Comparison of ENCODE assay signal across 9 cellular contexts in genomic region chr12:108854055-108854452, GRCh38. TPM values are rescaled to one million over a fixed set of nuclear protein-coding genes. Genes with fewer than 3 reads are reported as not detected.
DNase-seq lines count a peak whose midpoint lies in the region; ATAC-seq and TF ChIP-seq lines count a peak whose summit lies in the region.
"Had no signal": no experiment of that assay in that cellular context is flagged by ENCODE, and none has a peak within 500 bp of the region (broad histone marks: within the 10 kb centered on the region; RNA-seq: fewer than 3 reads in every experiment).

No MANE protein-coding gene starts in this region.

- H3K4me3 ChIP-seq in psoas muscle = peak overlapping the region; percentile 98

- intact Hi-C loops in psoas muscle (cut with DNase I) = loop anchor here (2.0 to 10.0 kb wide), 5 partner anchors 15 to 289 kb away; partner anchors contain the start of genes ALKBH2 (in 1 of the 2), ISCU (in 1 of the 2), SART3 (in 1 of the 2) and UNG (in 1 of the 2)

- H3K9me3 ChIP-seq in psoas muscle = no peaks in the 10 kb centered on the region

- ATAC-seq in psoas muscle = peak; percentile 39 to 70 (median 62)
- ATAC-seq in HG03469 (IDR thresholded peaks at IDR 0.05; ENCODE audit: unreplicated experiment) = no peak
- no peak for ATAC-seq in HG03280 (IDR thresholded peaks at IDR 0.05; ENCODE audit: unreplicated experiment)

- TF ChIP-seq CTCF in psoas muscle (IDR thresholded peaks at IDR 0.05) = peak; percentile 48

- peaks cover 69% of the 10 kb centered on the region for H3K4me1 ChIP-seq in psoas muscle

- H3K27ac ChIP-seq in psoas muscle = peak overlapping the region; percentile 100
- H3K27ac ChIP-seq: KMS-11 had no signal

- no peaks in the 10 kb centered on the region for H3K27me3 ChIP-seq in psoas muscle (ENCODE audit: insufficient read depth in 3 of 3, low read length in 2 of 3)

- H3K36me3 ChIP-seq in psoas muscle (ENCODE audit: insufficient read depth in 1 of 2, low read depth in 1 of 2) = peaks cover 0 to 17% of the 10 kb centered on the region in 2 donors

- peaks cover 13% of the 10 kb centered on the region for H3K27me3 Mint-ChIP-seq in activated naive CD4-positive, alpha-beta T cell treated with anti-CD3 and anti-CD28 coated beads, Interleukin-2, amount 10 ng/mL, durations not matched to agents 7 days and 5 days

- H3K9me3 Mint-ChIP-seq in activated naive CD4-positive, alpha-beta T cell treated with anti-CD3 and anti-CD28 coated beads, Interleukin-2, amount 10 ng/mL, durations not matched to agents 7 days and 5 days = peaks cover 3% of the 10 kb centered on the region

- 58 to 81% (median 59%) methylated on average over 1 of the region's 1 CpG for WGBS in psoas muscle, 3 donors

- no peak overlapping the region for H3K27ac Mint-ChIP-seq in activated naive CD4-positive, alpha-beta T cell treated with anti-CD3 and anti-CD28 coated beads, Interleukin-2, amount 10 ng/mL, durations not matched to agents 7 days and 5 days

- DNase-seq in EL (peak; percentile 93), OCI-M1 (lab: John Stamatoyannopoulos, UW) (peak; percentile 18), erythroblast (lab: John Stamatoyannopoulos, UW) (peak; percentile 26 to 68), psoas muscle (no peak), COR-L47 (lab: John Stamatoyannopoulos, UW) (no peak)
- no peak for DNase-seq in activated naive CD4-positive, alpha-beta T cell treated with anti-CD3 and anti-CD28 coated beads, Interleukin-2, amount 10 ng/mL, durations not matched to agents 7 days and 5 days

- TF ChIP-seq POLR2A in erythroblast (IDR thresholded peaks at IDR 0.05; ENCODE audit: low read length) = peak; percentile 17

- H3K4me3 Mint-ChIP-seq in activated naive CD4-positive, alpha-beta T cell treated with anti-CD3 and anti-CD28 coated beads, Interleukin-2, amount 10 ng/mL, durations not matched to agents 7 days and 5 days = no peak overlapping the region

- CTCF ChIA-PET in activated naive CD4-positive, alpha-beta T cell treated with anti-CD3 and anti-CD28 coated beads, Interleukin-2, amount 10 ng/mL, durations not matched to agents 7 days and 5 days (lab: Charles Lee) = no interaction called here

- peaks cover 41% of the 10 kb centered on the region for H3K4me1 Mint-ChIP-seq in activated naive CD4-positive, alpha-beta T cell treated with anti-CD3 and anti-CD28 coated beads, Interleukin-2, amount 10 ng/mL, durations not matched to agents 7 days and 5 days

- peaks cover 24% of the 10 kb centered on the region for H3K36me3 Mint-ChIP-seq in activated naive CD4-positive, alpha-beta T cell treated with anti-CD3 and anti-CD28 coated beads, Interleukin-2, amount 10 ng/mL, durations not matched to agents 7 days and 5 days

RNA-seq across cellular contexts. Expression of gene SSH1, which starts 3.3 kb away (rescaled TPM):
- total RNA-seq in psoas muscle = 10 to 100 TPM; 24.9 to 68.6 (median 55.9) TPM
- 10 to 100 TPM; 10.0 to 39.8 (median 10.9) TPM for polyA plus RNA-seq in psoas muscle

RNA-seq across cellular contexts. Expression of gene DAO, which starts 25.8 kb away (rescaled TPM):
- total RNA-seq in psoas muscle = not detected
- polyA plus RNA-seq in psoas muscle = not detected

Comparison
In these comparisons a context has a peak if more than half of its experiments do, and no peak if none do; other contexts are left out.
1. DNase-seq: peak in EL (single experiment), OCI-M1 (single experiment) and erythroblast (2 of 2); none in psoas muscle (0 of 2), COR-L47 (single experiment) and activated naive CD4-positive, alpha-beta T cell treated with anti-CD3 and anti-CD28 coated beads, Interleukin-2, amount 10 ng/mL, durations not matched to agents 7 days and 5 days (single experiment).
2. ATAC-seq: peak in psoas muscle (4 of 4); none in HG03469 (single experiment) and HG03280 (single experiment).